8 cellular contexts compared by ENCODE assay signal in the genomic region with DNA sequence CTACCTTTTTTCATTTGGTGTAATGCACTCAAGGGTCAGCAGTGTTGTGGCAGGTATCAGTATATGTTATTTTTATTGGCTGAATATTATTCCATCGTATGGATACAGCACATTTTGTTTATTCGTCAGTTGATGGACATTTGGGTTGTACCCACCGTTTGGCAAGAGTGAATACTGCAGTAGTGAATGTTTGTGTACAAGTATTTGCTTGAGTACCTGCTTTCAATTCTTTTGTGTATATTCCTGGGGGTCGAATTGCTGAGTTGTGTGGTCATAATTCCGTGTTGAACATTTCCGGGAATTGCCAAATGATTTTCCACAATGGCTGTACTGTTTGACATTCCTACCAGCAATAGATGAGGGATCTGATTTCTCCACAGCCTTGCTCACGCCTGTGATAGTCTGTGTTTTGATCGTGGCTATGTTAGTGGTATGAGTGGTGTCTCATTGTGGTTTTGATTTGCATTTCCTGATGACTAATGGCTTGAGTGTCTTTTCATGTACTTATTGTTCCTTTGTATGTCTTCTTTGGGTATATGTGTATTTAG.
DNase-seq lines count a peak whose midpoint lies in the region; ATAC-seq, FAIRE-seq and TF ChIP-seq lines count a peak whose summit lies in the region.

No MANE protein-coding gene starts in this region.

- peak; percentile 87 for FAIRE-seq in H54 (lab: Jason Lieb, UNC)

- H3K4me1 ChIP-seq in ACC112 (ENCODE audit: control insufficient read depth, insufficient read depth, low read length, unreplicated experiment), result peaks cover 34% of the 10 kb centered on the region
- H3K4me1 ChIP-seq in spleen, result peaks cover 0 to 15% (median 6%) of the 10 kb centered on the region in 6 donors

- peak; percentile 71 for DNase-seq in H54 (ENCODE audit: insufficient read length, low spot score)
- DNase-seq in glomerular visceral epithelial cell (ENCODE audit: extremely low spot score), result peak; percentile 84
- DNase-seq in SHP77 (lab: John Stamatoyannopoulos, UW), result no peak
- DNase-seq in spleen, result no peak

- H3K4me3 ChIP-seq in ACC112 (ENCODE audit: low read depth, low read length) (0 out of 2 replicates have a peak overlapping the region, but pooled peaks have one; percentile 4), spleen (no peak overlapping the region)

- H3K27me3 ChIP-seq in ACC112 (ENCODE audit: insufficient read depth, low read length) (no peaks in the 10 kb centered on the region), spleen (replicated peaks in 1 of 7) (peaks cover 0 to 15% (median 0%) of the 10 kb centered on the region in 7 donors)

- no peaks in the 10 kb centered on the region for H3K9me3 ChIP-seq in spleen

- TF ChIP-seq CTCF in spleen (IDR thresholded peaks at IDR 0.05 in 8 of 11, conservative IDR thresholded peaks at IDR 0.05 in 3 of 11), result no peak

- no peak for TF ChIP-seq POLR2A in H54 (IDR thresholded peaks at IDR 0.05; ENCODE audit: low read depth, low read length)
- no peak for TF ChIP-seq POLR2A in spleen (IDR thresholded peaks at IDR 0.05)

- intact Hi-C loops in spleen (cut with DNase I; ENCODE audit: low total_unique reads), result no loop called here

- no peaks in the 10 kb centered on the region for H3K36me3 ChIP-seq in ACC112 (ENCODE audit: insufficient read depth, low read length)
- H3K36me3 ChIP-seq in spleen, result no peaks in the 10 kb centered on the region

- 54 to 68% (median 57%) methylated on average over 8 of the region's 8 CpGs for WGBS in spleen, 5 donors

- ATAC-seq in SK-N-SH treated with all-trans-retinoic acid at 6 μM for 48 hours (peak; percentile 94), GM19351 (IDR thresholded peaks at IDR 0.05; ENCODE audit: unreplicated experiment) (no peak), HG03432 (IDR thresholded peaks at IDR 0.05; ENCODE audit: unreplicated experiment) (no peak)

- peak overlapping the region; percentile 23 for H2AFZ ChIP-seq in ACC112 (ENCODE audit: low read length, unreplicated experiment)

- H3K27ac ChIP-seq in ACC112 (ENCODE audit: low read depth, low read length) (peak overlapping the region; percentile 79), spleen (no peak overlapping the region)

- H3K79me2 ChIP-seq in ACC112 (ENCODE audit: control insufficient read depth, insufficient read depth, low read length, unreplicated experiment), result no peaks in the 10 kb centered on the region

TF ChIP-seq in SK-N-SH treated with all-trans-retinoic acid at 6 μM for 48 hours, 23 proteins besides CTCF, POLR2A, EP300 and RAD21:
- TF ChIP-seq ISL1 (CRISPR knock-in tag; IDR thresholded peaks at IDR 0.05) (peak; percentile 40; the same call in 1 of the 2 replicates), PPARA (CRISPR knock-in tag; IDR thresholded peaks at IDR 0.05; ENCODE audit: borderline replicate concordance) (no peak)

Comparison
In these comparisons a context has a peak if more than half of its experiments do, and no peak if none do; other contexts are left out.
1. DNase-seq: peak in H54 (single experiment) and glomerular visceral epithelial cell (single experiment); none in SHP77 (0 of 2) and spleen (single experiment).